24 cellular contexts compared by ENCODE assay signal in genomic region chr13:100787899-100788298, GRCh38.
DNase-seq lines count a peak whose midpoint lies in the region; ATAC-seq and TF ChIP-seq lines count a peak whose summit lies in the region.
"Had no signal": no experiment of that assay in that cellular context is flagged by ENCODE, and none has a peak within 500 bp of the region (broad histone marks: within the 10 kb centered on the region; RNA-seq: fewer than 3 reads in every experiment).

No MANE protein-coding gene starts in this region.

- no peaks in the 10 kb centered on the region for H3K27me3 ChIP-seq in KMS-11 (ENCODE audit: insufficient read depth, low read depth)
- H3K27me3 ChIP-seq in endodermal cell (ENCODE audit: control insufficient read depth, insufficient read depth, low read length, poor library complexity, severe bottlenecking), result no peaks in the 10 kb centered on the region
- H3K27me3 ChIP-seq in neural progenitor cell, result no peaks in the 10 kb centered on the region
- H3K27me3 ChIP-seq in CD8-positive, alpha-beta memory T cell (ENCODE audit: insufficient read depth, low read length, poor library complexity, severe bottlenecking), result no peaks in the 10 kb centered on the region
- H3K27me3 ChIP-seq: BLaER1 had no signal

- intact Hi-C loops in activated CD8-positive, alpha-beta T cell treated with anti-CD3 and anti-CD28 coated beads for 36 hours (cut with micrococcal nuclease), result no loop called here

- H3K27ac ChIP-seq in HEK293 (ENCODE audit: extremely low read depth, low read depth, low read length) (no peak overlapping the region), KMS-11 (no peak overlapping the region), endodermal cell (ENCODE audit: low read depth, low read length) (no peak overlapping the region), neural progenitor cell (no peak overlapping the region)
- no peak overlapping the region for H3K27ac ChIP-seq in CD8-positive, alpha-beta memory T cell (ENCODE audit: low read depth, low read length)
- H3K27ac ChIP-seq: BLaER1 had no signal

- TF ChIP-seq CTCF in HEK293 (tag by site-specific recombination; IDR thresholded peaks at IDR 0.05), result no peak
- no peak for TF ChIP-seq CTCF in KMS-11 (conservative IDR thresholded peaks at IDR 0.05; ENCODE audit: low read depth, low read length)
- TF ChIP-seq CTCF in endodermal cell (conservative IDR thresholded peaks at IDR 0.05), result no peak
- no peak for TF ChIP-seq CTCF in neural progenitor cell (IDR thresholded peaks at IDR 0.05)
- TF ChIP-seq CTCF in activated CD8-positive, alpha-beta T cell treated with anti-CD3 and anti-CD28 coated beads for 36 hours (IDR thresholded peaks at IDR 0.05), result no peak

- H3F3A ChIP-seq in neural progenitor cell (ENCODE audit: low read depth), result peaks cover 19% of the 10 kb centered on the region

- H3K9me3 Mint-ChIP-seq in endodermal cell (peaks cover 28% of the 10 kb centered on the region), neural progenitor cell (peaks cover 14% of the 10 kb centered on the region)
- H3K9me3 Mint-ChIP-seq in activated CD8-positive, alpha-beta T cell treated with anti-CD3 and anti-CD28 coated beads for 36 hours, result peaks cover 2% of the 10 kb centered on the region
- H3K9me3 Mint-ChIP-seq in CD8-positive, alpha-beta memory T cell, result peaks cover 4 to 16% (median 9%) of the 10 kb centered on the region in 5 donors

- POLR2A ChIA-PET in HEK293 (lab: Yijun Ruan, JAX), result no interaction called here
- POLR2A ChIA-PET in activated CD8-positive, alpha-beta T cell treated with anti-CD3 and anti-CD28 coated beads for 36 hours (lab: Charles Lee), result no interaction called here
- POLR2A ChIA-PET in CD8-positive, alpha-beta memory T cell (lab: Charles Lee), result no interaction called here

- H3K27ac Mint-ChIP-seq in endodermal cell, result no peak overlapping the region
- H3K27ac Mint-ChIP-seq in neural progenitor cell, result no peak overlapping the region
- H3K27ac Mint-ChIP-seq in activated CD8-positive, alpha-beta T cell treated with anti-CD3 and anti-CD28 coated beads for 36 hours, result no peak overlapping the region
- no peak overlapping the region for H3K27ac Mint-ChIP-seq in CD8-positive, alpha-beta memory T cell
- H3K27ac Mint-ChIP-seq: CD14-positive monocyte; CD4-positive, alpha-beta memory T cell; CD4-positive, CD25-positive, alpha-beta regulatory T cell had no signal

- H3K36me3 ChIP-seq in HEK293 (ENCODE audit: control insufficient read depth in 2 of 2, insufficient read depth in 1 of 2, low read length in 2 of 2), result no peaks in the 10 kb centered on the region
- no peaks in the 10 kb centered on the region for H3K36me3 ChIP-seq in KMS-11 (ENCODE audit: insufficient read depth)
- H3K36me3 ChIP-seq in endodermal cell (ENCODE audit: control insufficient read depth, insufficient read depth, low read length), result no peaks in the 10 kb centered on the region
- no peaks in the 10 kb centered on the region for H3K36me3 ChIP-seq in neural progenitor cell
- H3K36me3 ChIP-seq in CD8-positive, alpha-beta memory T cell (ENCODE audit: insufficient read depth, low read length), result no peaks in the 10 kb centered on the region
- H3K36me3 ChIP-seq: BE2C, BLaER1 had no signal

- DNase-seq in endodermal cell (peak; percentile 10), neural progenitor cell (ENCODE audit: low spot score) (no peak), COLO668 (lab: John Stamatoyannopoulos, UW; ENCODE audit: unreplicated experiment) (no peak)
- no peak for DNase-seq in stimulated activated CD4-positive, alpha-beta T cell treated with anti-CD3 and anti-CD28 coated beads, Interleukin-4, amount 100 ng/mL, for 1 hour
- no peak for DNase-seq in activated CD8-positive, alpha-beta T cell treated with anti-CD3 and anti-CD28 coated beads for 36 hours
- DNase-seq in CD8-positive, alpha-beta memory T cell, result no peak
- DNase-seq: 8988T; ACHN; BE2C; C1 segment of cervical spinal cord; CD4-positive, alpha-beta memory T cell; CD4-positive, CD25-positive, alpha-beta regulatory T cell; COR-L47; DMS 273 treated with DMSO at 0.1 percent for 48 hours; DMS153; DMS79; DND-41; EL; GDM1 had no signal

- H2AFZ ChIP-seq in KMS-11 (ENCODE audit: low read depth), result no peak overlapping the region
- H2AFZ ChIP-seq in neural progenitor cell (replicated peaks), result no peak overlapping the region

- no peak for ATAC-seq in activated CD8-positive, alpha-beta T cell treated with anti-CD3 and anti-CD28 coated beads for 36 hours
- ATAC-seq: GM12878 had no signal

- H3K9ac ChIP-seq in KMS-11 (no peak overlapping the region), endodermal cell (ENCODE audit: extremely low read depth, low read length, poor library complexity, severe bottlenecking) (no peak overlapping the region), neural progenitor cell (no peak overlapping the region)
- H3K9ac ChIP-seq: BLaER1 had no signal

- no peaks in the 10 kb centered on the region for H3K4me1 ChIP-seq in HEK293 (ENCODE audit: control insufficient read depth, insufficient read depth, low read length)
- H3K4me1 ChIP-seq in KMS-11 (ENCODE audit: low read depth, poor library complexity, severe bottlenecking), result peaks cover 29% of the 10 kb centered on the region
- H3K4me1 ChIP-seq in endodermal cell (ENCODE audit: control insufficient read depth, insufficient read depth, low read length), result no peaks in the 10 kb centered on the region
- peaks cover 20% of the 10 kb centered on the region for H3K4me1 ChIP-seq in neural progenitor cell
- no peaks in the 10 kb centered on the region for H3K4me1 ChIP-seq in CD8-positive, alpha-beta memory T cell (ENCODE audit: insufficient read depth, low read length)
- H3K4me1 ChIP-seq: BE2C had no signal

- CTCF ChIA-PET in HEK293 (lab: Yijun Ruan, JAX), result no interaction called here
- CTCF ChIA-PET in activated CD8-positive, alpha-beta T cell treated with anti-CD3 and anti-CD28 coated beads for 36 hours (lab: Charles Lee), result no interaction called here
- CTCF ChIA-PET in CD8-positive, alpha-beta memory T cell (lab: Charles Lee), result no interaction called here

- H4K20me1 ChIP-seq in KMS-11 (ENCODE audit: insufficient read depth) (no peaks in the 10 kb centered on the region), neural progenitor cell (ENCODE audit: low read depth) (no peaks in the 10 kb centered on the region)
- H4K20me1 ChIP-seq: BLaER1 had no signal

- H3K9me3 ChIP-seq in HEK293 (ENCODE audit: control insufficient read depth, insufficient read depth, low read depth, low read length) (no peaks in the 10 kb centered on the region), endodermal cell (ENCODE audit: control insufficient read depth, low read length) (peaks cover 36% of the 10 kb centered on the region), neural progenitor cell (ENCODE audit: low read depth) (peaks cover 5% of the 10 kb centered on the region)
- H3K9me3 ChIP-seq in CD8-positive, alpha-beta memory T cell (ENCODE audit: low read length), result no peaks in the 10 kb centered on the region
- H3K9me3 ChIP-seq: BE2C had no signal

- 0 out of 2 replicates have a peak overlapping the region, but pooled peaks have one; percentile 12 for H3K4me2 ChIP-seq in KMS-11
- no peak overlapping the region for H3K4me2 ChIP-seq in neural progenitor cell
- H3K4me2 ChIP-seq: BLaER1 had no signal

- 87% methylated on average over 1 of the region's 1 CpG; no CpG with 5 or more reads in 1 of the 2 experiments for WGBS in endodermal cell (ENCODE audit: insufficient coverage in 1 of 2, insufficient read length in 1 of 2), 2 experiments

- H3K4me3 ChIP-seq in HEK293 (ENCODE audit: low read depth, low read length), result no peak overlapping the region
- no peak overlapping the region for H3K4me3 ChIP-seq in KMS-11 (IDR thresholded peaks at IDR 0.05; ENCODE audit: insufficient read depth, low read depth, low read length)
- no peak overlapping the region for H3K4me3 ChIP-seq in endodermal cell (ENCODE audit: low read length)
- no peak overlapping the region for H3K4me3 ChIP-seq in neural progenitor cell
- no peak overlapping the region for H3K4me3 ChIP-seq in CD8-positive, alpha-beta memory T cell (ENCODE audit: low read length)
- H3K4me3 ChIP-seq: BLaER1, GM12878 had no signal

- H3K36me3 Mint-ChIP-seq in endodermal cell (ENCODE audit: low read depth), result peaks cover 6% of the 10 kb centered on the region
- H3K36me3 Mint-ChIP-seq in neural progenitor cell, result no peaks in the 10 kb centered on the region
- H3K36me3 Mint-ChIP-seq in activated CD8-positive, alpha-beta T cell treated with anti-CD3 and anti-CD28 coated beads for 36 hours (ENCODE audit: low read depth), result no peaks in the 10 kb centered on the region
- no peaks in the 10 kb centered on the region for H3K36me3 Mint-ChIP-seq in CD8-positive, alpha-beta memory T cell
- H3K36me3 Mint-ChIP-seq: CD14-positive monocyte; CD4-positive, alpha-beta memory T cell; CD4-positive, CD25-positive, alpha-beta regulatory T cell had no signal

- H3K79me2 ChIP-seq in KMS-11 (ENCODE audit: insufficient read depth, low read depth) (no peaks in the 10 kb centered on the region), neural progenitor cell (ENCODE audit: low read depth) (no peaks in the 10 kb centered on the region)

- H3K4me3 Mint-ChIP-seq in endodermal cell, result no peak overlapping the region
- peak overlapping the region; percentile 38 for H3K4me3 Mint-ChIP-seq in neural progenitor cell
- no peak overlapping the region for H3K4me3 Mint-ChIP-seq in activated CD8-positive, alpha-beta T cell treated with anti-CD3 and anti-CD28 coated beads for 36 hours
- H3K4me3 Mint-ChIP-seq in CD8-positive, alpha-beta memory T cell, result no peak overlapping the region
- H3K4me3 Mint-ChIP-seq: CD14-positive monocyte; CD4-positive, alpha-beta memory T cell; CD4-positive, CD25-positive, alpha-beta regulatory T cell had no signal

- H3K27me3 Mint-ChIP-seq in endodermal cell (ENCODE audit: insufficient read depth), result no peaks in the 10 kb centered on the region
- peaks cover 6% of the 10 kb centered on the region for H3K27me3 Mint-ChIP-seq in neural progenitor cell (ENCODE audit: insufficient read depth, low read depth)
- H3K27me3 Mint-ChIP-seq in activated CD8-positive, alpha-beta T cell treated with anti-CD3 and anti-CD28 coated beads for 36 hours, result peaks cover 39% of the 10 kb centered on the region
- peaks cover 17 to 61% of the 10 kb centered on the region in 2 donors for H3K27me3 Mint-ChIP-seq in CD8-positive, alpha-beta memory T cell

- H3K4me1 Mint-ChIP-seq in endodermal cell (peaks cover 13% of the 10 kb centered on the region), neural progenitor cell (peaks cover 11% of the 10 kb centered on the region)
- no peaks in the 10 kb centered on the region for H3K4me1 Mint-ChIP-seq in activated CD8-positive, alpha-beta T cell treated with anti-CD3 and anti-CD28 coated beads for 36 hours (ENCODE audit: low read depth)
- H3K4me1 Mint-ChIP-seq in CD8-positive, alpha-beta memory T cell, result no peaks in the 10 kb centered on the region
- H3K4me1 Mint-ChIP-seq: CD14-positive monocyte; CD4-positive, alpha-beta memory T cell; CD4-positive, CD25-positive, alpha-beta regulatory T cell had no signal

TF ChIP-seq in HEK293, 187 proteins besides CTCF, POLR2A, EP300 and RAD21:
- TF ChIP-seq ZSCAN23 (tag by site-specific recombination; IDR thresholded peaks at IDR 0.05) (no peak), SETDB1 (IDR thresholded peaks at IDR 0.05; ENCODE audit: insufficient read length, low read length) (peak; percentile 23)
